Comparison of ENCODE assay signal across 5 cellular contexts in genomic region chr17:46768896-46769295, GRCh38. TPM values are rescaled to one million over a fixed set of nuclear protein-coding genes. Genes with fewer than 3 reads are reported as not detected.
"Had no signal": no experiment of that assay in that cellular context is flagged by ENCODE, and none has a peak within 500 bp of the region (broad histone marks: within the 10 kb centered on the region; RNA-seq: fewer than 3 reads in every experiment).

No MANE protein-coding gene starts in this region.

RNA-seq across cellular contexts. Expression of gene WNT3, which starts 49.6 kb away (rescaled TPM):
- total RNA-seq: activated CD8-positive, alpha-beta memory T cell treated with anti-CD3 and anti-CD28 coated beads, Interleukin-2, amount 10 ng/mL, durations not matched to agents 7 days and 5 days; activated CD8-positive, alpha-beta T cell treated with anti-CD3 and anti-CD28 coated beads, Interleukin-2, amount 10 ng/mL, durations not matched to agents 7 days and 5 days; activated naive CD4-positive, alpha-beta T cell treated with anti-CD3 and anti-CD28 coated beads for 36 hours; ascending aorta; T-helper 17 cell had no signal
